8 cellular contexts compared by ENCODE assay signal in the genomic region with DNA sequence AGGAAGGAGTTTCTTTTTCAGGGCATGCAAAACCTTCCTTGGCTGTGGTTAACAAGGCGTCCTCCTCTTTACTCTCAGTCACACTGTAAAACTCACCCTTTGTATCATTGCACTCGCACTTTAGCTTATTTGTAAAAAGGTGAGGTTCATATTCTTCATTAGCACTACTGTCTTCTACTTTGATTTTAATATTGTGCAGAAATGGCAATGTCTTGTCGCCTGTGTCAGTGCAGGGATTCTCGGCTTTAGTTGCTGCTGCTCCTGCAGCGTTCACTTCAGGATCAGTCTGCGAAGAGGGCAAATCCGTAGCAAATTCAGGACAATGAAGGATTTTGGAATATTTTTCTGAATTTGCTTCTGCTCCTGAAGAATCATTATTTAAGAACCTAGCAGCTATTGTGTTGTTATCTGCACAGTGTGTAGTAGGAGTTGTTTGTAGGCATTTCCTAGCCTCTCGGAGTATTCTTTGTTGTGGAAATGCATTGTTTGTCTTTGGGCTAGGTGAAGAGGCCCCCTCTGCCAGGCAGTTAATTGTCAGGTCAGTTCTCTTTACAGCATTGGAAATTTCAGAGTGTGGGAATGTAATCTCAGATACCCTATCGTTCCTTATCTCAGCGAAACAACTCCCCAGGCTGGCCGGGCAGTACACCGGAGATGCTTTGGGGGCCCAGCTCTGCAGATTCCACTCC. TPM values are rescaled to one million over a fixed set of nuclear protein-coding genes. Genes with fewer than 3 reads are reported as not detected.
DNase-seq lines count a peak whose midpoint lies in the region; ATAC-seq and TF ChIP-seq lines count a peak whose summit lies in the region.

No MANE protein-coding gene starts in this region.

- no peak for TF ChIP-seq POLR2A in heart left ventricle (IDR thresholded peaks at IDR 0.05)
- TF ChIP-seq POLR2A in vagina (IDR thresholded peaks at IDR 0.05), result no peak

- H3K4me1 ChIP-seq in heart left ventricle, result peaks cover 0 to 43% (median 12%) of the 10 kb centered on the region in 12 donors
- peaks cover 31% of the 10 kb centered on the region for H3K4me1 ChIP-seq in vagina

- peaks cover 81% of the 10 kb centered on the region for H3K27me3 Mint-ChIP-seq in central memory CD8-positive, alpha-beta T cell
- no peaks in the 10 kb centered on the region for H3K27me3 Mint-ChIP-seq in mesothelial cell of epicardium (ENCODE audit: low read depth)

- DNase-seq in heart left ventricle (no peak), Right ventricle myocardium superior (no peak), mesothelial cell of epicardium (ENCODE audit: low spot score in 2 of 2, unreplicated experiment in 2 of 2) (no peak), vagina (ENCODE audit: extremely low spot score in 2 of 2) (no peak), posterior cingulate gyrus (no peak)
- DNase-seq in central memory CD8-positive, alpha-beta T cell (ENCODE audit: low spot score in 2 of 2), result no peak
- no peak for DNase-seq in activated effector memory CD4-positive, alpha-beta T cell treated with Interleukin-2 at 50 U/mL for 16 hours

- ATAC-seq in heart left ventricle, result no peak
- no peak for ATAC-seq in Right ventricle myocardium superior (ENCODE audit: poor library complexity)
- ATAC-seq in central memory CD8-positive, alpha-beta T cell (replicated peaks; ENCODE audit: extremely low read depth, poor library complexity, severe bottlenecking), result no peak
- ATAC-seq in HG03354 (IDR thresholded peaks at IDR 0.05; ENCODE audit: poor library complexity, severe bottlenecking, unreplicated experiment), result no peak

- no peak overlapping the region for H3K27ac Mint-ChIP-seq in central memory CD8-positive, alpha-beta T cell (ENCODE audit: low read depth)
- peak overlapping the region; percentile 96 for H3K27ac Mint-ChIP-seq in mesothelial cell of epicardium

- no peaks in the 10 kb centered on the region for H3K9me3 ChIP-seq in heart left ventricle
- H3K9me3 ChIP-seq in vagina, result no peaks in the 10 kb centered on the region

- peaks cover 27% of the 10 kb centered on the region for H3K4me1 Mint-ChIP-seq in central memory CD8-positive, alpha-beta T cell
- H3K4me1 Mint-ChIP-seq in mesothelial cell of epicardium, result peaks cover 78% of the 10 kb centered on the region

- H3K27me3 ChIP-seq in heart left ventricle (peaks cover 0 to 63% (median 0%) of the 10 kb centered on the region in 9 donors), vagina (no peaks in the 10 kb centered on the region)

- H3K27ac ChIP-seq in heart left ventricle (peak overlapping the region in 11 of 12 donors; percentile 27 to 90 (median 78)), vagina (peak overlapping the region; percentile 91)

- TF ChIP-seq CTCF in heart left ventricle (IDR thresholded peaks at IDR 0.05), result no peak
- TF ChIP-seq CTCF in mesothelial cell of epicardium (IDR thresholded peaks at IDR 0.05; ENCODE audit: unreplicated experiment), result no peak
- TF ChIP-seq CTCF in vagina (IDR thresholded peaks at IDR 0.05), result no peak

- 32 to 46% (median 37%) methylated on average over 12 of the region's 12 CpGs for WGBS in heart left ventricle, 4 donors

- no peaks in the 10 kb centered on the region for H3K9me3 Mint-ChIP-seq in central memory CD8-positive, alpha-beta T cell
- H3K9me3 Mint-ChIP-seq in mesothelial cell of epicardium, result no peaks in the 10 kb centered on the region

- intact Hi-C loops in heart left ventricle (cut with DNase I), result loop anchor here in 3 of 10 donors (2.0 to 10.0 kb wide), 4 partner anchors 17 to 217 kb away; no protein-coding TSS in a partner anchor
- intact Hi-C loops in Right ventricle myocardium superior (cut with DNase I), result no loop called here
- intact Hi-C loops in vagina (cut with DNase I), result loop anchor here (5.0 kb wide), 2 partner anchors 212 to 812 kb away; no protein-coding TSS in a partner anchor
- intact Hi-C loops in posterior cingulate gyrus (cut with DNase I), result no loop called here

- H3K4me3 Mint-ChIP-seq in central memory CD8-positive, alpha-beta T cell, result peak overlapping the region; percentile 78
- H3K4me3 Mint-ChIP-seq in mesothelial cell of epicardium, result peak overlapping the region; percentile 83

- H3K4me3 ChIP-seq in heart left ventricle (peak overlapping the region; percentile 23 to 80 (median 70)), vagina (peak overlapping the region; percentile 57 to 76)

- H3K36me3 ChIP-seq in heart left ventricle, result no peaks in the 10 kb centered on the region
- no peaks in the 10 kb centered on the region for H3K36me3 ChIP-seq in vagina

- H3K36me3 Mint-ChIP-seq in central memory CD8-positive, alpha-beta T cell (ENCODE audit: insufficient read depth), result peaks cover 17% of the 10 kb centered on the region
- no peaks in the 10 kb centered on the region for H3K36me3 Mint-ChIP-seq in mesothelial cell of epicardium

RNA-seq across cellular contexts. Expression of gene SKIDA1, which starts 9.8 kb away (rescaled TPM):
- 1 to 10 TPM; 2.3 to 5.4 (median 3.6) TPM for total RNA-seq in heart left ventricle
- polyA plus RNA-seq in heart left ventricle, result under 1 TPM; 0.61 to 0.75 TPM
- 3.3 TPM for total RNA-seq in Right ventricle myocardium superior
- 9.7 to 10.4 TPM (median 9.7 TPM) in 3 replicates for total RNA-seq in mesothelial cell of epicardium
- total RNA-seq in vagina, result 2.7 TPM

RNA-seq across cellular contexts. Expression of gene MLLT10, which starts 18.3 kb away (rescaled TPM):
- 10 to 100 TPM; 17.1 to 30.7 (median 25.2) TPM for total RNA-seq in heart left ventricle
- polyA plus RNA-seq in heart left ventricle, result 10 to 100 TPM; 16.0 to 30.3 TPM
- total RNA-seq in Right ventricle myocardium superior, result 22.9 TPM
- total RNA-seq in mesothelial cell of epicardium, result 56.1 to 64.4 TPM (median 62.5 TPM) in 3 replicates
- 53.3 TPM for total RNA-seq in vagina
